In the genomic region with DNA sequence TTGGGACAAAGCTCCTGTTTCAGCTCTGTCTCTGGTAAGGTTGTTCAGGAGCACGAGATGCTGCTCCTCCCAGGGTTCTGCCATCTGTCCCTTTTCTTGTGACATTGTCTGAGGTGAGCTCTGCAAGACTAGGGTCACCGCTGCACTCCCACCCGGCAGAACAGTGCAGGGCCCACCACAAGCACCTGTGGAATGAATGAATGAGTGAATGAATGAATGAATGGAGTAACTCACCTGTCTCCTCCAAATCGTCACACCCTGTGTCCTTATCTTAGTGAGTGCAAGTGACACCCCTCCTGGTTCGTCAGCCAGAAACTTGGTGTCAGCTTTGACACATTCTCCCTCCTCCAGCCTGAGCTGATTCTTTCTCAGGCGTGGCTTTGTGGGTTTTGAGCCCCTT, we compare ENCODE assay signal across 13 cellular contexts.
A peak's percentile ranks its signal among the peaks of the same experiment; 100 is the strongest.
DNase-seq lines count a peak whose midpoint lies in the region; ATAC-seq, FAIRE-seq and TF ChIP-seq lines count a peak whose summit lies in the region.
"Had no signal": no experiment of that assay in that cellular context is flagged by ENCODE, and none has a peak within 500 bp of the region (broad histone marks: within the 10 kb centered on the region; RNA-seq: fewer than 3 reads in every experiment).

No MANE protein-coding gene starts in this region.

- H3K79me2 ChIP-seq in ACC112 (ENCODE audit: control insufficient read depth, insufficient read depth, low read length, unreplicated experiment) = no peaks in the 10 kb centered on the region

- no peak overlapping the region for H3K27ac ChIP-seq in ACC112 (ENCODE audit: low read depth, low read length)
- H3K27ac ChIP-seq: ovary, SJCRH30 had no signal

- H3K27me3 ChIP-seq in ACC112 (ENCODE audit: insufficient read depth, low read length) (peaks cover 55% of the 10 kb centered on the region), H7 (ENCODE audit: control insufficient read depth, insufficient read depth, low read length) (peaks cover 18% of the 10 kb centered on the region)
- H3K27me3 ChIP-seq: ovary, SJCRH30 had no signal

- DNase-seq in H7 (no peak), cerebellum (ENCODE audit: low spot score) (peak; percentile 34), naive B cell (no peak), H54 (ENCODE audit: insufficient read length, low spot score) (no peak), NCI-H446 treated with DMSO at 0.1 percent for 48 hours (lab: John Stamatoyannopoulos, UW) (no peak), MV-4-11 (lab: John Stamatoyannopoulos, UW) (no peak)
- no peak for DNase-seq in stimulated activated CD4-positive, alpha-beta T cell treated with anti-CD3 and anti-CD28 coated beads, Interleukin-2, amount 100 ng/mL, for 48 hours
- DNase-seq: MG63 had no signal

- peaks cover 45 to 56% (median 55%) of the 10 kb centered on the region in 3 donors for H3K27me3 Mint-ChIP-seq in naive B cell

- TF ChIP-seq POLR2A in H54 (IDR thresholded peaks at IDR 0.05; ENCODE audit: low read depth, low read length) = no peak

- H2AFZ ChIP-seq in ACC112 (ENCODE audit: low read length, unreplicated experiment) = no peak overlapping the region

- H3K4me1 Mint-ChIP-seq in naive B cell = peaks cover 6 to 24% (median 7%) of the 10 kb centered on the region in 3 donors

- no peaks in the 10 kb centered on the region for H3K36me3 Mint-ChIP-seq in naive B cell

- H3K9me3 Mint-ChIP-seq in naive B cell = no peaks in the 10 kb centered on the region

- peak overlapping the region in 5 of 8 donors; percentile 5 to 82 (median 77) for H3K4me3 Mint-ChIP-seq in naive B cell

- H3K4me1 ChIP-seq in ACC112 (ENCODE audit: control insufficient read depth, insufficient read depth, low read length, unreplicated experiment) = peaks cover 3% of the 10 kb centered on the region

- H3K36me3 ChIP-seq in ACC112 (ENCODE audit: insufficient read depth, low read length) (no peaks in the 10 kb centered on the region), H7 (replicated peaks; ENCODE audit: control insufficient read depth, insufficient read depth, low read length) (no peaks in the 10 kb centered on the region)
- H3K36me3 ChIP-seq: MG63, ovary, SJCRH30 had no signal

- no peak overlapping the region for H3K27ac Mint-ChIP-seq in naive B cell

- H3K4me3 ChIP-seq in ACC112 (ENCODE audit: low read depth, low read length) (0 out of 2 replicates have a peak overlapping the region, but pooled peaks have one; percentile 65), H7 (ENCODE audit: insufficient read depth, low read depth, low read length) (peak overlapping the region; percentile 40; the same call in 1 of the 2 replicates)
- H3K4me3 ChIP-seq: MG63, ovary, SJCRH30 had no signal

- ATAC-seq in naive B cell (ENCODE audit: low read depth in 2 of 2) = no peak

- FAIRE-seq in H54 (lab: Jason Lieb, UNC) = no peak
- FAIRE-seq: D721Med, endothelial cell of umbilical vein had no signal
